ENCODE assay signal across 2 cellular contexts in genomic region chr4:186458050-186458449, GRCh38.
A peak's percentile ranks its signal among the peaks of the same experiment; 100 is the strongest.
TF ChIP-seq lines count a peak whose summit lies in the region.

No MANE protein-coding gene starts in this region.

TF ChIP-seq in GM23338, 12 proteins besides CTCF, POLR2A, EP300 and RAD21:
- TF ChIP-seq STAT1 (IDR thresholded peaks at IDR 0.05; ENCODE audit: unreplicated experiment) = no peak
- TF ChIP-seq JUNB (IDR thresholded peaks at IDR 0.05; ENCODE audit: unreplicated experiment) = no peak
- TF ChIP-seq ZNF331 (CRISPR knock-in tag; IDR thresholded peaks at IDR 0.05; ENCODE audit: low read depth) = no peak
- TF ChIP-seq NANOG (IDR thresholded peaks at IDR 0.05; ENCODE audit: borderline replicate concordance) = no peak
- no peak for TF ChIP-seq ZNF114 (CRISPR knock-in tag; IDR thresholded peaks at IDR 0.05)
- no peak for TF ChIP-seq POLR2AphosphoS5 (IDR thresholded peaks at IDR 0.05; ENCODE audit: low read depth)
- TF ChIP-seq REST (IDR thresholded peaks at IDR 0.05; ENCODE audit: unreplicated experiment) = no peak
- TF ChIP-seq EZH2 (IDR thresholded peaks at IDR 0.05; ENCODE audit: low read depth, unreplicated experiment) = no peak
- no peak for TF ChIP-seq CREB1 (CRISPR knock-in tag; IDR thresholded peaks at IDR 0.05; ENCODE audit: low read depth)
- TF ChIP-seq EZH2phosphoT487 (IDR thresholded peaks at IDR 0.05; ENCODE audit: unreplicated experiment) = no peak
- no peak for TF ChIP-seq ETS1 (IDR thresholded peaks at IDR 0.05)
- TF ChIP-seq ZNF462 (CRISPR knock-in tag; IDR thresholded peaks at IDR 0.05) = no peak

TF ChIP-seq in H1, 55 proteins besides CTCF, POLR2A, EP300 and RAD21:
- TF ChIP-seq TCF12 (IDR thresholded peaks at IDR 0.05; ENCODE audit: low read depth, low read length) (no peak), CEBPB (IDR thresholded peaks at IDR 0.05; ENCODE audit: low read depth, low read length) (no peak), SRF (IDR thresholded peaks at IDR 0.05; ENCODE audit: low read depth, low read length) (peak; percentile 91)
TF ChIP-seq in H1: peak in this region for 1.
